Comparison of ENCODE assay signal across 1 cellular context in the genomic region with DNA sequence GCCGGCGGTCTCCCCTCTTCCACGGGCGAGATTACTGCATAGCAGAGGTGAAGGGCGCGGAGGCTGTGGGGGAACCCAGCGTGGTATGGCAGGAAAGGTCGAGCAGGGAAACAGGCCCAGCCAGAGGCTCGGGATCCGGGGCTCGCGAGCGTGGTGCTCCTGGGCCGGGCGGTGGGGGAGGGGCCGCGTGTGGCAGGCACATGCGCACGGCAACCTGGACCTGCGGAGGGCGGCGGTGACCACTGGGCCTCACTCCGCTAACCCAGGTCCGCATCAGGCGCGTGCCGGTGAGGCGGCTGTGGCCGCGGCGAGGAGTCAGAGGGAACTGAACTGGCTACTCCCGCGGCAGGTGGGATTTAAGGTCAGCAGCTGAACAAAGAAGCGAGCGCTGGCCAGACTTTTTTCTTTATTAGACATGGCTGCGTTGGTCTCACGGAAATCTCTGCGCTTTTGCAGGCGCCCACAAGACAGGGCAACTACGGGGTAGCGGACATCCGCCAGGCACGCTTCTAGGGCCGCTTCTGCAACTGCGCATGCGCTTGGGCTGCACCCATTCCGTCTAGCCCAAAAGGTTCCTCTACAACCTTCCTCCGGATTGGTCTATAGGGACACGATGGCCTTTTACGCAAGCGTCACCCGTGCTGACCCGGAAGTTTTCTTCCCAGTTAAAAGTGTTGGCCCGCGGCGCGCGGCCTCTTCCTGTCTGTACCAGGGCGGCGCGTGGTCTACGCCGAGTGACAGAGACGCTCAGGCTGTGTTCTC.
TF ChIP-seq lines count a peak whose summit lies in the region.

Gene RPS5 (plus strand): TSS at position 694 of the 762 bp plus-strand sequence. CDS start 869 bp downstream, outside the sequence.

TF ChIP-seq in HepG2, 621 proteins besides CTCF, POLR2A, EP300 and RAD21 (continued from another document and continues in another):
- TF ChIP-seq TFDP1 (CRISPR knock-in tag; IDR thresholded peaks at IDR 0.05; ENCODE audit: borderline replicate concordance) (peak; percentile 28; the same call in 1 of the 2 replicates), ZNF883 (CRISPR knock-in tag; IDR thresholded peaks at IDR 0.05; ENCODE audit: not compliant biosample characterization) (peak; percentile 71), ZNF816 (CRISPR knock-in tag; IDR thresholded peaks at IDR 0.05; ENCODE audit: borderline replicate concordance) (no peak; the same call in 1 of the 2 replicates), ZNF20 (CRISPR knock-in tag; IDR thresholded peaks at IDR 0.05) (0 out of 2 replicates have a peak, but pooled peaks have one; percentile 56), ZSCAN21 (CRISPR knock-in tag; IDR thresholded peaks at IDR 0.05; ENCODE audit: borderline replicate concordance) (peak; percentile 47), ELF1 (CRISPR knock-in tag; IDR thresholded peaks at IDR 0.05) (peak; percentile 94), REPIN1 (CRISPR knock-in tag; IDR thresholded peaks at IDR 0.05; ENCODE audit: borderline replicate concordance, low read depth) (peak; percentile 67; the same call in 1 of the 2 replicates), ZFP36L2 (CRISPR knock-in tag; IDR thresholded peaks at IDR 0.05) (no peak), ZNF800 (CRISPR knock-in tag; IDR thresholded peaks at IDR 0.05) (peak; percentile 66; the same call in 1 of the 2 replicates), ZNF142 (CRISPR knock-in tag; IDR thresholded peaks at IDR 0.05) (peak; percentile 74), SRY (CRISPR knock-in tag; IDR thresholded peaks at IDR 0.05) (no peak; the same call in 1 of the 2 replicates), NKX3-1 (CRISPR knock-in tag; IDR thresholded peaks at IDR 0.05) (peak; percentile 76; the same call in 1 of the 2 replicates), ZNF670 (CRISPR knock-in tag; IDR thresholded peaks at IDR 0.05; ENCODE audit: borderline replicate concordance) (no peak), SP140L (CRISPR knock-in tag; IDR thresholded peaks at IDR 0.05; ENCODE audit: borderline replicate concordance) (0 out of 2 replicates have a peak, but pooled peaks have one; percentile 76), STAT5B (CRISPR knock-in tag; IDR thresholded peaks at IDR 0.05) (0 out of 2 replicates have a peak, but pooled peaks have one; percentile 7), CBX1 (IDR thresholded peaks at IDR 0.05; ENCODE audit: low read depth) (no peak), ATF6 (CRISPR knock-in tag; conservative IDR thresholded peaks at IDR 0.05) (no peak), ZNF33B (CRISPR knock-in tag; IDR thresholded peaks at IDR 0.05) (no peak; the same call in 1 of the 2 replicates), ARID5B (CRISPR knock-in tag; IDR thresholded peaks at IDR 0.05) (peak; percentile 29), ZNF354B (CRISPR knock-in tag; IDR thresholded peaks at IDR 0.05) (0 out of 2 replicates have a peak, but pooled peaks have one; percentile 33), RBM39 (IDR thresholded peaks at IDR 0.05; ENCODE audit: low read depth, low read length, poor library complexity, severe bottlenecking) (no peak), STAG1 (CRISPR knock-in tag; IDR thresholded peaks at IDR 0.05) (no peak), NAIF1 (CRISPR knock-in tag; IDR thresholded peaks at IDR 0.05; ENCODE audit: borderline replicate concordance) (peak; percentile 87), ZBTB25 (CRISPR knock-in tag; IDR thresholded peaks at IDR 0.05) (peak; percentile 35; the same call in 1 of the 2 replicates), HES4 (CRISPR knock-in tag; IDR thresholded peaks at IDR 0.05; ENCODE audit: borderline replicate concordance) (peak; percentile 95), ZNF34 (CRISPR knock-in tag; IDR thresholded peaks at IDR 0.05; ENCODE audit: borderline replicate concordance) (peak; percentile 87), TMF1 (CRISPR knock-in tag; IDR thresholded peaks at IDR 0.05; ENCODE audit: low read depth) (peak; percentile 34; the same call in 1 of the 2 replicates)
- TF ChIP-seq, protein P1, sequence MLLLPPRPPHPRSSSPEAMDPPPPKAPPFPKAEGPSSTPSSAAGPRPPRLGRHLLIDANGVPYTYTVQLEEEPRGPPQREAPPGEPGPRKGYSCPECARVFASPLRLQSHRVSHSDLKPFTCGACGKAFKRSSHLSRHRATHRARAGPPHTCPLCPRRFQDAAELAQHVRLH (CRISPR knock-in tag; IDR thresholded peaks at IDR 0.05; ENCODE audit: borderline replicate concordance, low read depth), result peak; percentile 68; the same call in 1 of the 2 replicates
- TF ChIP-seq, protein P2, sequence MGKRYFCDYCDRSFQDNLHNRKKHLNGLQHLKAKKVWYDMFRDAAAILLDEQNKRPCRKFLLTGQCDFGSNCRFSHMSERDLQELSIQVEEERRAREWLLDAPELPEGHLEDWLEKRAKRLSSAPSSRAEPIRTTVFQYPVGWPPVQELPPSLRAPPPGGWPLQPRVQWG (CRISPR knock-in tag; IDR thresholded peaks at IDR 0.05; ENCODE audit: borderline replicate concordance, low read depth), result no peak
- TF ChIP-seq, protein P3, sequence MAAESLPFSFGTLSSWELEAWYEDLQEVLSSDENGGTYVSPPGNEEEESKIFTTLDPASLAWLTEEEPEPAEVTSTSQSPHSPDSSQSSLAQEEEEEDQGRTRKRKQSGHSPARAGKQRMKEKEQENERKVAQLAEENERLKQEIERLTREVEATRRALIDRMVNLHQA (CRISPR knock-in tag; IDR thresholded peaks at IDR 0.05), result peak; percentile 21; the same call in 1 of the 2 replicates
- TF ChIP-seq, protein P4, sequence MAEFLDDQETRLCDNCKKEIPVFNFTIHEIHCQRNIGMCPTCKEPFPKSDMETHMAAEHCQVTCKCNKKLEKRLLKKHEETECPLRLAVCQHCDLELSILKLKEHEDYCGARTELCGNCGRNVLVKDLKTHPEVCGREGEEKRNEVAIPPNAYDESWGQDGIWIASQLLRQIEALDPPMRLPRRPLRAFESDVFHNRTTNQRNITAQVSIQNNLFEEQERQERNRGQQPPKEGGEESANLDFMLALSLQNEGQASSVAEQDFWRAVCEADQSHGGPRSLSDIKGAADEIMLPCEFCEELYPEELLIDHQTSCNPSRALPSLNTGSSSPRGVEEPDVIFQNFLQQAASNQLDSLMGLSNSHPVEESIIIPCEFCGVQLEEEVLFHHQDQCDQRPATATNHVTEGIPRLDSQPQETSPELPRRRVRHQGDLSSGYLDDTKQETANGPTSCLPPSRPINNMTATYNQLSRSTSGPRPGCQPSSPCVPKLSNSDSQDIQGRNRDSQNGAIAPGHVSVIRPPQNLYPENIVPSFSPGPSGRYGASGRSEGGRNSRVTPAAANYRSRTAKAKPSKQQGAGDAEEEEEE (CRISPR knock-in tag; IDR thresholded peaks at IDR 0.05; ENCODE audit: borderline replicate concordance), result no peak
